Comparison of ENCODE assay signal across 8 cellular contexts in genomic region chr1:204411451-204412245, GRCh38. TPM values are rescaled to one million over a fixed set of nuclear protein-coding genes. Genes with fewer than 3 reads are reported as not detected.
A peak's percentile ranks its signal among the peaks of the same experiment; 100 is the strongest.
DNase-seq lines count a peak whose midpoint lies in the region; ATAC-seq and TF ChIP-seq lines count a peak whose summit lies in the region.

Gene PPP1R15B, minus strand, starts transcription at chr1:204411817. Its CDS starts 406 bp downstream, at chr1:204411411.

- H3K4me1 ChIP-seq in RWPE2 (ENCODE audit: insufficient read depth, poor library complexity, severe bottlenecking), result peaks cover 10% of the 10 kb centered on the region

- peaks cover 53% of the 10 kb centered on the region for H3K36me3 Mint-ChIP-seq in activated T-helper 2 cell treated with anti-CD3 and anti-CD28 coated beads, Interferon-gamma antibody, Interleukin-2, Interleukin-4, amounts not matched to agents 10 μg/mL and 5 μg/mL and 100 μg/mL, durations not matched to agents 14 hours and 24 hours and 36 hours (ENCODE audit: low read depth)
- no peaks in the 10 kb centered on the region for H3K36me3 Mint-ChIP-seq in natural killer cell

- peak; percentile 88 for ATAC-seq in RWPE2 (ENCODE audit: low read depth)
- peak; percentile 81 to 95 (median 87) for ATAC-seq in natural killer cell

- peak within 1 kb of the TSS; percentile 76 for H3K27ac ChIP-seq in RWPE2 (ENCODE audit: poor library complexity, severe bottlenecking)

- H3K27me3 ChIP-seq in RWPE2 (ENCODE audit: insufficient read depth, poor library complexity, severe bottlenecking), result no peaks in the 10 kb centered on the region

- intact Hi-C loops in activated T-helper 2 cell treated with anti-CD3 and anti-CD28 coated beads, Interferon-gamma antibody, Interleukin-2, Interleukin-4, amounts not matched to agents 10 μg/mL and 5 μg/mL and 100 μg/mL, durations not matched to agents 14 hours and 24 hours and 36 hours (cut with micrococcal nuclease), result loop anchor here (1.0 to 10.0 kb wide), 4 partner anchors 49 to 793 kb away; partner anchors contain the start of gene SNRPE
- intact Hi-C loops in natural killer cell (cut with micrococcal nuclease), result no loop called here

- peak within 1 kb of the TSS; percentile 94 for H3K4me3 ChIP-seq in RWPE2 (ENCODE audit: severe bottlenecking)
- peak within 1 kb of the TSS; percentile 94 for H3K4me3 ChIP-seq in fibroblast of mammary gland (ENCODE audit: control insufficient read depth, low read depth, low read length)

- no peaks in the 10 kb centered on the region for H3K27me3 Mint-ChIP-seq in activated T-helper 2 cell treated with anti-CD3 and anti-CD28 coated beads, Interferon-gamma antibody, Interleukin-2, Interleukin-4, amounts not matched to agents 10 μg/mL and 5 μg/mL and 100 μg/mL, durations not matched to agents 14 hours and 24 hours and 36 hours (ENCODE audit: low read depth)
- H3K27me3 Mint-ChIP-seq in natural killer cell (ENCODE audit: low read depth in 2 of 2), result no peaks in the 10 kb centered on the region

- peak within 1 kb of the TSS; percentile 98 for H3K4me3 Mint-ChIP-seq in activated T-helper 2 cell treated with anti-CD3 and anti-CD28 coated beads, Interferon-gamma antibody, Interleukin-2, Interleukin-4, amounts not matched to agents 10 μg/mL and 5 μg/mL and 100 μg/mL, durations not matched to agents 14 hours and 24 hours and 36 hours (ENCODE audit: low read depth)
- H3K4me3 Mint-ChIP-seq in natural killer cell, result peak within 1 kb of the TSS; percentile 99

- H3K36me3 ChIP-seq in RWPE2 (ENCODE audit: low read depth), result peaks cover 45% of the 10 kb centered on the region

- no peak for TF ChIP-seq CTCF in RWPE2 (IDR thresholded peaks at IDR 0.05; ENCODE audit: poor library complexity, severe bottlenecking)
- no peak for TF ChIP-seq CTCF in fibroblast of mammary gland (conservative IDR thresholded peaks at IDR 0.05; ENCODE audit: control insufficient read depth, insufficient read depth, low read depth, low read length)
- no peak for TF ChIP-seq CTCF in natural killer cell (IDR thresholded peaks at IDR 0.05)

- DNase-seq in Daoy (ENCODE audit: low read depth), result peak; percentile 99
- DNase-seq in GOT3 (lab: John Stamatoyannopoulos, UW), result peak; percentile 98
- DNase-seq in LoVo (ENCODE audit: low spot score), result peak; percentile 98
- DNase-seq in RWPE2 (ENCODE audit: low spot score), result peak; percentile 95
- DNase-seq in activated T-helper 2 cell treated with anti-CD3 and anti-CD28 coated beads, Interferon-gamma antibody, Interleukin-2, Interleukin-4, amounts not matched to agents 10 μg/mL and 5 μg/mL and 100 μg/mL, durations not matched to agents 14 hours and 24 hours and 36 hours (ENCODE audit: low spot score), result peak; percentile 98
- DNase-seq in fibroblast of mammary gland (ENCODE audit: low read depth), result peak; percentile 97
- DNase-seq in natural killer cell, result peak; percentile 97
- DNase-seq in stimulated activated naive CD4-positive, alpha-beta T cell treated with Interleukin-2 at 50 U/mL for 16 hours (lab: John Stamatoyannopoulos, UW), result peak; percentile 97

- H3K9me3 Mint-ChIP-seq in activated T-helper 2 cell treated with anti-CD3 and anti-CD28 coated beads, Interferon-gamma antibody, Interleukin-2, Interleukin-4, amounts not matched to agents 10 μg/mL and 5 μg/mL and 100 μg/mL, durations not matched to agents 14 hours and 24 hours and 36 hours, result no peaks in the 10 kb centered on the region
- H3K9me3 Mint-ChIP-seq in natural killer cell, result no peaks in the 10 kb centered on the region

- no peaks in the 10 kb centered on the region for H3K9me3 ChIP-seq in RWPE2 (ENCODE audit: severe bottlenecking)

- H3K27ac Mint-ChIP-seq in activated T-helper 2 cell treated with anti-CD3 and anti-CD28 coated beads, Interferon-gamma antibody, Interleukin-2, Interleukin-4, amounts not matched to agents 10 μg/mL and 5 μg/mL and 100 μg/mL, durations not matched to agents 14 hours and 24 hours and 36 hours, result peak within 1 kb of the TSS; percentile 98
- peak within 1 kb of the TSS; percentile 98 to 100 for H3K27ac Mint-ChIP-seq in natural killer cell

- peaks cover 14% of the 10 kb centered on the region for H3K4me1 Mint-ChIP-seq in activated T-helper 2 cell treated with anti-CD3 and anti-CD28 coated beads, Interferon-gamma antibody, Interleukin-2, Interleukin-4, amounts not matched to agents 10 μg/mL and 5 μg/mL and 100 μg/mL, durations not matched to agents 14 hours and 24 hours and 36 hours (ENCODE audit: low read depth)
- peaks cover 46 to 51% of the 10 kb centered on the region in 2 donors for H3K4me1 Mint-ChIP-seq in natural killer cell

RNA-seq across cellular contexts. Expression of gene PPP1R15B, which starts in this region (rescaled TPM):
- 22.5 and 30.7 TPM in 2 replicates for total RNA-seq in Daoy (2014; rRNA removed; shearing (Covaris generic))
- total RNA-seq in activated T-helper 2 cell treated with anti-CD3 and anti-CD28 coated beads, Interferon-gamma antibody, Interleukin-2, Interleukin-4, amounts not matched to agents 10 μg/mL and 5 μg/mL and 100 μg/mL, durations not matched to agents 14 hours and 24 hours and 36 hours, result 63.4 and 64.3 TPM in 2 replicates
- total RNA-seq in natural killer cell, result 100 to 1,000 TPM; 174 to 236 (median 222) TPM

Comparison
In these comparisons a context has a peak if more than half of its experiments do, and no peak if none do; other contexts are left out.
1. Peak in every context shown above with its lines: DNase-seq, ATAC-seq, H3K4me3 ChIP-seq and H3K27ac ChIP-seq.